In the genomic region with DNA sequence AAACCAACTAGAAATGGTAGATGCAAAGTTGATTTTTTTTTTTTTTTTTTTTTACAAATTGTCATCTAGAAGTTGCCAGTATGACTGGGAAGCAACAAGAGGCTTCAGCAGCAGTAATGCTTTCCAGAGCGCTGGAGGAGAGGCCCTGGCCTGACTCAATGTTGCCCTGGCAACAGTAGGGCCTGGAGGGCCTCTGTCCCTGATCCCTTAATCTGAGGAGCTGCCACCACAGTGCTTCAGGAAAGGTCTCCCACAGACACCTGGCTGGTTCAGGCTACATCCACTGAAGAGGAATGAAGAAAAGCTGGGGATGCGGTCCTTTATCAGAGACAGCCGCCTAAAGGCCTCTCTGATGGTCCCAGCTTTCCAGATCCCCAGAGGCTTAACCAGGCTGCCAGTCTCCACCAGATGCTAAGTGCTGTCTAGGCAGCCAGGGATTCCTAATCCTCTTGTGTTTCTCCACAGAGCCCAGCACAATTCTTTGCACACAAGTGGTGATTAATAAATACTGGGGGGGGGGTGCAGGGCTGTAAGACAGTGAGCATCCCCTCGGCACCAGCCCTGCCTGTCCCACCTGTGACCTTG, we compare ENCODE assay signal across 2 cellular contexts.
A peak's percentile ranks its signal among the peaks of the same experiment; 100 is the strongest.
TF ChIP-seq lines count a peak whose summit lies in the region.

No MANE protein-coding gene starts in this region.

TF ChIP-seq in K562, 482 proteins besides CTCF, POLR2A, EP300 and RAD21:
- TF ChIP-seq, protein P1, sequence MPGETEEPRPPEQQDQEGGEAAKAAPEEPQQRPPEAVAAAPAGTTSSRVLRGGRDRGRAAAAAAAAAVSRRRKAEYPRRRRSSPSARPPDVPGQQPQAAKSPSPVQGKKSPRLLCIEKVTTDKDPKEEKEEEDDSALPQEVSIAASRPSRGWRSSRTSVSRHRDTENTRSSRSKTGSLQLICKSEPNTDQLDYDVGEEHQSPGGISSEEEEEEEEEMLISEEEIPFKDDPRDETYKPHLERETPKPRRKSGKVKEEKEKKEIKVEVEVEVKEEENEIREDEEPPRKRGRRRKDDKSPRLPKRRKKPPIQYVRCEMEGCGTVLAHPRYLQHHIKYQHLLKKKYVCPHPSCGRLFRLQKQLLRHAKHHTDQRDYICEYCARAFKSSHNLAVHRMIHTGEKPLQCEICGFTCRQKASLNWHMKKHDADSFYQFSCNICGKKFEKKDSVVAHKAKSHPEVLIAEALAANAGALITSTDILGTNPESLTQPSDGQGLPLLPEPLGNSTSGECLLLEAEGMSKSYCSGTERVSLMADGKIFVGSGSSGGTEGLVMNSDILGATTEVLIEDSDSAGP (CRISPR knock-in tag; IDR thresholded peaks at IDR 0.05): no peak
- TF ChIP-seq, protein P2, sequence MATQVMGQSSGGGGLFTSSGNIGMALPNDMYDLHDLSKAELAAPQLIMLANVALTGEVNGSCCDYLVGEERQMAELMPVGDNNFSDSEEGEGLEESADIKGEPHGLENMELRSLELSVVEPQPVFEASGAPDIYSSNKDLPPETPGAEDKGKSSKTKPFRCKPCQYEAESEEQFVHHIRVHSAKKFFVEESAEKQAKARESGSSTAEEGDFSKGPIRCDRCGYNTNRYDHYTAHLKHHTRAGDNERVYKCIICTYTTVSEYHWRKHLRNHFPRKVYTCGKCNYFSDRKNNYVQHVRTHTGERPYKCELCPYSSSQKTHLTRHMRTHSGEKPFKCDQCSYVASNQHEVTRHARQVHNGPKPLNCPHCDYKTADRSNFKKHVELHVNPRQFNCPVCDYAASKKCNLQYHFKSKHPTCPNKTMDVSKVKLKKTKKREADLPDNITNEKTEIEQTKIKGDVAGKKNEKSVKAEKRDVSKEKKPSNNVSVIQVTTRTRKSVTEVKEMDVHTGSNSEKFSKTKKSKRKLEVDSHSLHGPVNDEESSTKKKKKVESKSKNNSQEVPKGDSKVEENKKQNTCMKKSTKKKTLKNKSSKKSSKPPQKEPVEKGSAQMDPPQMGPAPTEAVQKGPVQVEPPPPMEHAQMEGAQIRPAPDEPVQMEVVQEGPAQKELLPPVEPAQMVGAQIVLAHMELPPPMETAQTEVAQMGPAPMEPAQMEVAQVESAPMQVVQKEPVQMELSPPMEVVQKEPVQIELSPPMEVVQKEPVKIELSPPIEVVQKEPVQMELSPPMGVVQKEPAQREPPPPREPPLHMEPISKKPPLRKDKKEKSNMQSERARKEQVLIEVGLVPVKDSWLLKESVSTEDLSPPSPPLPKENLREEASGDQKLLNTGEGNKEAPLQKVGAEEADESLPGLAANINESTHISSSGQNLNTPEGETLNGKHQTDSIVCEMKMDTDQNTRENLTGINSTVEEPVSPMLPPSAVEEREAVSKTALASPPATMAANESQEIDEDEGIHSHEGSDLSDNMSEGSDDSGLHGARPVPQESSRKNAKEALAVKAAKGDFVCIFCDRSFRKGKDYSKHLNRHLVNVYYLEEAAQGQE (CRISPR knock-in tag; IDR thresholded peaks at IDR 0.05; ENCODE audit: low read depth): no peak
- TF ChIP-seq, protein P3, sequence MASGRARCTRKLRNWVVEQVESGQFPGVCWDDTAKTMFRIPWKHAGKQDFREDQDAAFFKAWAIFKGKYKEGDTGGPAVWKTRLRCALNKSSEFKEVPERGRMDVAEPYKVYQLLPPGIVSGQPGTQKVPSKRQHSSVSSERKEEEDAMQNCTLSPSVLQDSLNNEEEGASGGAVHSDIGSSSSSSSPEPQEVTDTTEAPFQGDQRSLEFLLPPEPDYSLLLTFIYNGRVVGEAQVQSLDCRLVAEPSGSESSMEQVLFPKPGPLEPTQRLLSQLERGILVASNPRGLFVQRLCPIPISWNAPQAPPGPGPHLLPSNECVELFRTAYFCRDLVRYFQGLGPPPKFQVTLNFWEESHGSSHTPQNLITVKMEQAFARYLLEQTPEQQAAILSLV (tag; IDR thresholded peaks at IDR 0.05): no peak
- TF ChIP-seq, protein P4, sequence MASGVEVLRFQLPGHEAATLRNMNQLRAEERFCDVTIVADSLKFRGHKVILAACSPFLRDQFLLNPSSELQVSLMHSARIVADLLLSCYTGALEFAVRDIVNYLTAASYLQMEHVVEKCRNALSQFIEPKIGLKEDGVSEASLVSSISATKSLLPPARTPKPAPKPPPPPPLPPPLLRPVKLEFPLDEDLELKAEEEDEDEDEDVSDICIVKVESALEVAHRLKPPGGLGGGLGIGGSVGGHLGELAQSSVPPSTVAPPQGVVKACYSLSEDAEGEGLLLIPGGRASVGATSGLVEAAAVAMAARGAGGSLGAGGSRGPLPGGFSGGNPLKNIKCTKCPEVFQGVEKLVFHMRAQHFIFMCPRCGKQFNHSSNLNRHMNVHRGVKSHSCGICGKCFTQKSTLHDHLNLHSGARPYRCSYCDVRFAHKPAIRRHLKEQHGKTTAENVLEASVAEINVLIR (CRISPR knock-in tag; IDR thresholded peaks at IDR 0.05): no peak
- TF ChIP-seq, protein P5, sequence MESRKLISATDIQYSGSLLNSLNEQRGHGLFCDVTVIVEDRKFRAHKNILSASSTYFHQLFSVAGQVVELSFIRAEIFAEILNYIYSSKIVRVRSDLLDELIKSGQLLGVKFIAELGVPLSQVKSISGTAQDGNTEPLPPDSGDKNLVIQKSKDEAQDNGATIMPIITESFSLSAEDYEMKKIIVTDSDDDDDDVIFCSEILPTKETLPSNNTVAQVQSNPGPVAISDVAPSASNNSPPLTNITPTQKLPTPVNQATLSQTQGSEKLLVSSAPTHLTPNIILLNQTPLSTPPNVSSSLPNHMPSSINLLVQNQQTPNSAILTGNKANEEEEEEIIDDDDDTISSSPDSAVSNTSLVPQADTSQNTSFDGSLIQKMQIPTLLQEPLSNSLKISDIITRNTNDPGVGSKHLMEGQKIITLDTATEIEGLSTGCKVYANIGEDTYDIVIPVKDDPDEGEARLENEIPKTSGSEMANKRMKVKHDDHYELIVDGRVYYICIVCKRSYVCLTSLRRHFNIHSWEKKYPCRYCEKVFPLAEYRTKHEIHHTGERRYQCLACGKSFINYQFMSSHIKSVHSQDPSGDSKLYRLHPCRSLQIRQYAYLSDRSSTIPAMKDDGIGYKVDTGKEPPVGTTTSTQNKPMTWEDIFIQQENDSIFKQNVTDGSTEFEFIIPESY (CRISPR knock-in tag; IDR thresholded peaks at IDR 0.05): peak; percentile 37; the same call in 1 of the 2 replicates
- no peak for TF ChIP-seq CBX5 (IDR thresholded peaks at IDR 0.05; ENCODE audit: borderline replicate concordance, low read depth)
- peak; percentile 63 for TF ChIP-seq RFX1 (IDR thresholded peaks at IDR 0.05)
- TF ChIP-seq MAFK (IDR thresholded peaks at IDR 0.05; ENCODE audit: low read length): no peak

TF ChIP-seq in HepG2, 621 proteins besides CTCF, POLR2A, EP300 and RAD21:
- TF ChIP-seq ZNF484 (CRISPR knock-in tag; IDR thresholded peaks at IDR 0.05; ENCODE audit: borderline replicate concordance, low read depth) (no peak), SPEN (CRISPR knock-in tag; IDR thresholded peaks at IDR 0.05; ENCODE audit: low read depth) (no peak), MIXL1 (CRISPR knock-in tag; IDR thresholded peaks at IDR 0.05) (no peak), RARG (CRISPR knock-in tag; IDR thresholded peaks at IDR 0.05; ENCODE audit: low read depth) (no peak), SSRP1 (CRISPR knock-in tag; IDR thresholded peaks at IDR 0.05) (no peak), CCAR2 (optimal IDR thresholded peaks at IDR 0.05; ENCODE audit: low read depth, low read length) (no peak), AGO1 (IDR thresholded peaks at IDR 0.05; ENCODE audit: low read depth, low read length, poor library complexity, severe bottlenecking) (no peak), ZNF207 (IDR thresholded peaks at IDR 0.05; ENCODE audit: borderline replicate concordance) (no peak)
- TF ChIP-seq, protein P6, sequence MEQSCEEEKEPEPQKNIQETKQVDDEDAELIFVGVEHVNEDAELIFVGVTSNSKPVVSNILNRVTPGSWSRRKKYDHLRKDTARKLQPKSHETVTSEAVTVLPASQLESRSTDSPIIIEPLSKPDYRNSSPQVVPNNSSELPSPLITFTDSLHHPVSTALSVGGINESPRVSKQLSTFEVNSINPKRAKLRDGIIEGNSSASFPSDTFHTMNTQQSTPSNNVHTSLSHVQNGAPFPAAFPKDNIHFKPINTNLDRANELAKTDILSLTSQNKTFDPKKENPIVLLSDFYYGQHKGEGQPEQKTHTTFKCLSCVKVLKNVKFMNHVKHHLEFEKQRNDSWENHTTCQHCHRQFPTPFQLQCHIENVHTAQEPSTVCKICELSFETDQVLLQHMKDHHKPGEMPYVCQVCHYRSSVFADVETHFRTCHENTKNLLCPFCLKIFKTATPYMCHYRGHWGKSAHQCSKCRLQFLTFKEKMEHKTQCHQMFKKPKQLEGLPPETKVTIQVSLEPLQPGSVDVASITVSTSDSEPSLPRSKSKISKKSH (CRISPR knock-in tag; IDR thresholded peaks at IDR 0.05; ENCODE audit: borderline replicate concordance): no peak
- TF ChIP-seq, protein P7, sequence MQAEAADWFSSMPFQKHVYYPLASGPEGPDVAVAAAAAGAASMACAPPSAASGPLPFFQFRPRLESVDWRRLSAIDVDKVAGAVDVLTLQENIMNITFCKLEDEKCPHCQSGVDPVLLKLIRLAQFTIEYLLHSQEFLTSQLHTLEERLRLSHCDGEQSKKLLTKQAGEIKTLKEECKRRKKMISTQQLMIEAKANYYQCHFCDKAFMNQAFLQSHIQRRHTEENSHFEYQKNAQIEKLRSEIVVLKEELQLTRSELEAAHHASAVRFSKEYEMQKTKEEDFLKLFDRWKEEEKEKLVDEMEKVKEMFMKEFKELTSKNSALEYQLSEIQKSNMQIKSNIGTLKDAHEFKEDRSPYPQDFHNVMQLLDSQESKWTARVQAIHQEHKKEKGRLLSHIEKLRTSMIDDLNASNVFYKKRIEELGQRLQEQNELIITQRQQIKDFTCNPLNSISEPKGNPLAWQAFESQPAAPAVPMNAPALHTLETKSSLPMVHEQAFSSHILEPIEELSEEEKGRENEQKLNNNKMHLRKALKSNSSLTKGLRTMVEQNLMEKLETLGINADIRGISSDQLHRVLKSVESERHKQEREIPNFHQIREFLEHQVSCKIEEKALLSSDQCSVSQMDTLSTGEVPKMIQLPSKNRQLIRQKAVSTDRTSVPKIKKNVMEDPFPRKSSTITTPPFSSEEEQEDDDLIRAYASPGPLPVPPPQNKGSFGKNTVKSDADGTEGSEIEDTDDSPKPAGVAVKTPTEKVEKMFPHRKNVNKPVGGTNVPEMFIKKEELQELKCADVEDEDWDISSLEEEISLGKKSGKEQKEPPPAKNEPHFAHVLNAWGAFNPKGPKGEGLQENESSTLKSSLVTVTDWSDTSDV (CRISPR knock-in tag; IDR thresholded peaks at IDR 0.05): no peak
- TF ChIP-seq, protein P8, sequence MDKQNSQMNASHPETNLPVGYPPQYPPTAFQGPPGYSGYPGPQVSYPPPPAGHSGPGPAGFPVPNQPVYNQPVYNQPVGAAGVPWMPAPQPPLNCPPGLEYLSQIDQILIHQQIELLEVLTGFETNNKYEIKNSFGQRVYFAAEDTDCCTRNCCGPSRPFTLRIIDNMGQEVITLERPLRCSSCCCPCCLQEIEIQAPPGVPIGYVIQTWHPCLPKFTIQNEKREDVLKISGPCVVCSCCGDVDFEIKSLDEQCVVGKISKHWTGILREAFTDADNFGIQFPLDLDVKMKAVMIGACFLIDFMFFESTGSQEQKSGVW (CRISPR knock-in tag; IDR thresholded peaks at IDR 0.05; ENCODE audit: borderline replicate concordance): no peak
- TF ChIP-seq, protein P9, sequence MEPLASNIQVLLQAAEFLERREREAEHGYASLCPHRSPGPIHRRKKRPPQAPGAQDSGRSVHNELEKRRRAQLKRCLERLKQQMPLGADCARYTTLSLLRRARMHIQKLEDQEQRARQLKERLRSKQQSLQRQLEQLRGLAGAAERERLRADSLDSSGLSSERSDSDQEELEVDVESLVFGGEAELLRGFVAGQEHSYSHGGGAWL (CRISPR knock-in tag; IDR thresholded peaks at IDR 0.05): no peak
- TF ChIP-seq, protein P10, sequence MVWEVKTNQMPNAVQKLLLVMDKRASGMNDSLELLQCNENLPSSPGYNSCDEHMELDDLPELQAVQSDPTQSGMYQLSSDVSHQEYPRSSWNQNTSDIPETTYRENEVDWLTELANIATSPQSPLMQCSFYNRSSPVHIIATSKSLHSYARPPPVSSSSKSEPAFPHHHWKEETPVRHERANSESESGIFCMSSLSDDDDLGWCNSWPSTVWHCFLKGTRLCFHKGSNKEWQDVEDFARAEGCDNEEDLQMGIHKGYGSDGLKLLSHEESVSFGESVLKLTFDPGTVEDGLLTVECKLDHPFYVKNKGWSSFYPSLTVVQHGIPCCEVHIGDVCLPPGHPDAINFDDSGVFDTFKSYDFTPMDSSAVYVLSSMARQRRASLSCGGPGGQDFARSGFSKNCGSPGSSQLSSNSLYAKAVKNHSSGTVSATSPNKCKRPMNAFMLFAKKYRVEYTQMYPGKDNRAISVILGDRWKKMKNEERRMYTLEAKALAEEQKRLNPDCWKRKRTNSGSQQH (CRISPR knock-in tag; IDR thresholded peaks at IDR 0.05; ENCODE audit: low read depth): no peak
- TF ChIP-seq, protein P11, sequence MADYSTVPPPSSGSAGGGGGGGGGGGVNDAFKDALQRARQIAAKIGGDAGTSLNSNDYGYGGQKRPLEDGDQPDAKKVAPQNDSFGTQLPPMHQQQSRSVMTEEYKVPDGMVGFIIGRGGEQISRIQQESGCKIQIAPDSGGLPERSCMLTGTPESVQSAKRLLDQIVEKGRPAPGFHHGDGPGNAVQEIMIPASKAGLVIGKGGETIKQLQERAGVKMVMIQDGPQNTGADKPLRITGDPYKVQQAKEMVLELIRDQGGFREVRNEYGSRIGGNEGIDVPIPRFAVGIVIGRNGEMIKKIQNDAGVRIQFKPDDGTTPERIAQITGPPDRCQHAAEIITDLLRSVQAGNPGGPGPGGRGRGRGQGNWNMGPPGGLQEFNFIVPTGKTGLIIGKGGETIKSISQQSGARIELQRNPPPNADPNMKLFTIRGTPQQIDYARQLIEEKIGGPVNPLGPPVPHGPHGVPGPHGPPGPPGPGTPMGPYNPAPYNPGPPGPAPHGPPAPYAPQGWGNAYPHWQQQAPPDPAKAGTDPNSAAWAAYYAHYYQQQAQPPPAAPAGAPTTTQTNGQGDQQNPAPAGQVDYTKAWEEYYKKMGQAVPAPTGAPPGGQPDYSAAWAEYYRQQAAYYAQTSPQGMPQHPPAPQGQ (CRISPR knock-in tag; IDR thresholded peaks at IDR 0.05; ENCODE audit: borderline replicate concordance): no peak
- TF ChIP-seq, protein P12, sequence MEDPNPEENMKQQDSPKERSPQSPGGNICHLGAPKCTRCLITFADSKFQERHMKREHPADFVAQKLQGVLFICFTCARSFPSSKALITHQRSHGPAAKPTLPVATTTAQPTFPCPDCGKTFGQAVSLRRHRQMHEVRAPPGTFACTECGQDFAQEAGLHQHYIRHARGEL (CRISPR knock-in tag; IDR thresholded peaks at IDR 0.05): no peak
